14 cellular contexts compared by ENCODE assay signal in the genomic region with DNA sequence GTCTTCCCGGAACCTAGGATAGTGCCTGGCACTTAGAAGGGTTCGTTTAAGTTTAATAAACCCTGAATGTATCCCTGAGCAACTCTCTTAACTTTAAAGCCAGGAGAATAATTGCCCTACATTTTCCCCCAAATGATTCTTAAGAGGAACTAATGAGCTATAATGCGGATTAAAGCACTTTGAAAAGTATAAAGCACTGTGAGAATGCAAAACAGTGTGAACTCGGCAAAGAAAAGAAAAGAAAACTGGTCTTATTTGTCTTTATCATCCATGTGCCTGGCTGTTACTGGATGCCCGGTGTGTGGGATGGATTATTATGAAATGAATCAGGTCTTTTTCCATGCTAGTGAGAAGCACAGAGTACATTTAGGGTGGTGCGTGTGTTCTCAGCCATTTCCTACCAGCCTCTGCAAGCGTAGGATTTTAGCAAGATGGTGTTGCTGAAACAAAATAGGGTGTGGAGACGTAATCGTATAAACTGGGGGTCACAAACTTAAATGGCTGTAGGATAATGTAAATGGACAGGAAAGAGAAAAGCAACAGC. TPM values are rescaled to one million over a fixed set of nuclear protein-coding genes. Genes with fewer than 3 reads are reported as not detected.
DNase-seq lines count a peak whose midpoint lies in the region; ATAC-seq and TF ChIP-seq lines count a peak whose summit lies in the region.
"Had no signal": no experiment of that assay in that cellular context is flagged by ENCODE, and none has a peak within 500 bp of the region (broad histone marks: within the 10 kb centered on the region; RNA-seq: fewer than 3 reads in every experiment).

No MANE protein-coding gene starts in this region.

- no peak for ATAC-seq in HG03520 (IDR thresholded peaks at IDR 0.05; ENCODE audit: unreplicated experiment)
- ATAC-seq: A549 had no signal

- 52 to 65% methylated on average over 8 to 9 of the region's 9 CpGs for WGBS in transverse colon (ENCODE audit: low coverage in 1 of 2), 2 donors
- 91% methylated on average over 8 of the region's 9 CpGs for WGBS in mesenchymal stem cell

- no peak for TF ChIP-seq EP300 in transverse colon (IDR thresholded peaks at IDR 0.05; ENCODE audit: low read depth)

- H3K27ac ChIP-seq in coronary artery = peak overlapping the region; percentile 75 to 85
- H3K27ac ChIP-seq in transverse colon = peak overlapping the region; percentile 62 to 82 (median 72)
- no peak overlapping the region for H3K27ac ChIP-seq in CD4-positive, alpha-beta memory T cell (ENCODE audit: low read depth, low read length)
- H3K27ac ChIP-seq in mesenchymal stem cell (ENCODE audit: low read length, poor library complexity, severe bottlenecking) = no peak overlapping the region
- H3K27ac ChIP-seq: A549 had no signal

- H3K4me2 ChIP-seq in mesenchymal stem cell (ENCODE audit: low read length, poor library complexity, severe bottlenecking) = no peak overlapping the region
- H3K4me2 ChIP-seq: A549 had no signal

- peak; percentile 19 for DNase-seq in NCI-H2227 treated with DMSO at 0.1 percent for 48 hours (lab: John Stamatoyannopoulos, UW)
- no peak for DNase-seq in NCI-H2227 (lab: John Stamatoyannopoulos, UW; ENCODE audit: unreplicated experiment)
- DNase-seq in coronary artery (ENCODE audit: low spot score) = no peak
- peak; percentile 8 for DNase-seq in myocyte (ENCODE audit: low read depth)
- DNase-seq in transverse colon = no peak
- DNase-seq in CD4-positive, alpha-beta memory T cell = no peak
- DNase-seq in mesenchymal stem cell = no peak
- DNase-seq: activated CD8-positive, alpha-beta memory T cell treated with anti-CD3 and anti-CD28 coated beads, Interleukin-2, amount 50 U/mL, for 48 hours; KBM-7; naive B cell had no signal

- no peak overlapping the region for H3K18ac ChIP-seq in mesenchymal stem cell (ENCODE audit: low read depth in 1 of 2, low read length in 2 of 2)

- H3K9me3 Mint-ChIP-seq in CD4-positive, alpha-beta memory T cell = peaks cover 0 to 6% (median 0%) of the 10 kb centered on the region in 8 donors

- TF ChIP-seq CTCF in coronary artery (IDR thresholded peaks at IDR 0.05) = no peak
- TF ChIP-seq CTCF in transverse colon (IDR thresholded peaks at IDR 0.05) = no peak

- H3K36me3 ChIP-seq in transverse colon (no peaks in the 10 kb centered on the region), mesenchymal stem cell (ENCODE audit: control insufficient read depth in 1 of 2, insufficient read depth in 2 of 2, low read depth in 1 of 2, low read length in 2 of 2) (no peaks in the 10 kb centered on the region)
- no peaks in the 10 kb centered on the region for H3K36me3 ChIP-seq in CD4-positive, alpha-beta memory T cell (ENCODE audit: insufficient read depth, low read length)

- H3K4me3 Mint-ChIP-seq in CD4-positive, alpha-beta memory T cell = peak overlapping the region in 1 of 8 donors; percentile 9

- H3K4me1 ChIP-seq in transverse colon = peaks cover 7 to 31% (median 19%) of the 10 kb centered on the region in 4 donors
- no peaks in the 10 kb centered on the region for H3K4me1 ChIP-seq in CD4-positive, alpha-beta memory T cell (ENCODE audit: insufficient read depth, low read length)
- peaks cover 4% of the 10 kb centered on the region for H3K4me1 ChIP-seq in mesenchymal stem cell (ENCODE audit: control insufficient read depth, insufficient read depth, low read depth, low read length)
- H3K4me1 ChIP-seq: A549 had no signal

- no peak overlapping the region for H2BK120ac ChIP-seq in mesenchymal stem cell (ENCODE audit: low read depth, low read length)

- no peak overlapping the region for H3K9ac ChIP-seq in mesenchymal stem cell (ENCODE audit: low read length)

- H3K79me1 ChIP-seq in mesenchymal stem cell (replicated peaks; ENCODE audit: low read length, poor library complexity, severe bottlenecking) = no peaks in the 10 kb centered on the region

- H3K9me3 ChIP-seq in transverse colon (no peaks in the 10 kb centered on the region), mesenchymal stem cell (ENCODE audit: control insufficient read depth, low read length) (peaks cover 4% of the 10 kb centered on the region)
- H3K9me3 ChIP-seq in CD4-positive, alpha-beta memory T cell (ENCODE audit: control insufficient read depth in 1 of 2, low read length in 2 of 2) = no peaks in the 10 kb centered on the region
- H3K9me3 ChIP-seq: A549 had no signal

- H2AFZ ChIP-seq in mesenchymal stem cell (ENCODE audit: low read depth, low read length) = no peak overlapping the region

- H4K8ac ChIP-seq in mesenchymal stem cell (ENCODE audit: low read length) = no peak overlapping the region

- H2BK5ac ChIP-seq in mesenchymal stem cell (ENCODE audit: low read depth, low read length, poor library complexity, severe bottlenecking) = no peak overlapping the region

- peaks cover 29% of the 10 kb centered on the region in 2 donors for H3K27me3 Mint-ChIP-seq in CD4-positive, alpha-beta memory T cell

- TF ChIP-seq POLR2A in transverse colon (IDR thresholded peaks at IDR 0.05) = no peak

- POLR2A ChIA-PET in CD4-positive, alpha-beta memory T cell (lab: Charles Lee; ENCODE audit: partially characterized antibody) = no interaction called here

- CTCF ChIA-PET in CD4-positive, alpha-beta memory T cell (lab: Charles Lee; ENCODE audit: partially characterized antibody) = no interaction called here

- H2BK12ac ChIP-seq in mesenchymal stem cell (ENCODE audit: low read length in 2 of 2) = no peak overlapping the region

- no peak overlapping the region for H3K4ac ChIP-seq in mesenchymal stem cell (ENCODE audit: low read depth in 1 of 2, low read length in 2 of 2)

- H3K36me3 Mint-ChIP-seq in CD4-positive, alpha-beta memory T cell = no peaks in the 10 kb centered on the region

- no peak overlapping the region for H3K27ac Mint-ChIP-seq in CD4-positive, alpha-beta memory T cell

- H2BK15ac ChIP-seq in mesenchymal stem cell (ENCODE audit: low read depth, poor library complexity, severe bottlenecking) = no peak overlapping the region

- peak overlapping the region; percentile 83 for H3K4me3 ChIP-seq in coronary artery
- H3K4me3 ChIP-seq in transverse colon = peak overlapping the region in 3 of 4 donors; percentile 27 to 50 (median 46)
- H3K4me3 ChIP-seq in CD4-positive, alpha-beta memory T cell (ENCODE audit: low read length in 2 of 2) = no peak overlapping the region
- no peak overlapping the region for H3K4me3 ChIP-seq in mesenchymal stem cell (ENCODE audit: insufficient read depth in 1 of 2, low read depth in 1 of 2, low read length in 2 of 2)
- H3K4me3 ChIP-seq: A549 had no signal

- intact Hi-C loops in transverse colon (cut with DNase I; ENCODE audit: low total_unique reads) = no loop called here
- intact Hi-C loops in CD4-positive, alpha-beta memory T cell (cut with micrococcal nuclease) = no loop called here

- H3K23ac ChIP-seq in mesenchymal stem cell (ENCODE audit: low read length in 2 of 2) = no peak overlapping the region

- no peaks in the 10 kb centered on the region for H3K27me3 ChIP-seq in transverse colon
- H3K27me3 ChIP-seq in CD4-positive, alpha-beta memory T cell (ENCODE audit: insufficient read depth, low read length) = no peaks in the 10 kb centered on the region
- H3K27me3 ChIP-seq in mesenchymal stem cell (ENCODE audit: control insufficient read depth in 1 of 2, insufficient read depth in 1 of 2, low read length in 2 of 2) = peaks cover 42 to 49% of the 10 kb centered on the region in 2 experiments

- H4K91ac ChIP-seq in mesenchymal stem cell (ENCODE audit: low read length) = no peak overlapping the region

- in situ Hi-C loops in transverse colon (cut with MboI; ENCODE audit: low pct_ligation_motif_present in 1 of 4, low pct_unique_long_range_greater_than_20kb in 1 of 4, low sequenced_read_pairs in 3 of 4) = no loop called here

- H3K14ac ChIP-seq in mesenchymal stem cell (ENCODE audit: low read length in 2 of 2) = no peak overlapping the region

- H2AK5ac ChIP-seq in mesenchymal stem cell (ENCODE audit: low read length, severe bottlenecking) = no peak overlapping the region

- peaks cover 0 to 10% (median 2%) of the 10 kb centered on the region in 4 donors for H3K4me1 Mint-ChIP-seq in CD4-positive, alpha-beta memory T cell

RNA-seq across cellular contexts. Expression of gene KBTBD12, which starts 1.0 kb away (rescaled TPM):
- 0.05 and 0.64 TPM in 2 replicates for total RNA-seq in myocyte
- polyA plus RNA-seq in myocyte (2012) = 0.03 TPM
- 10 to 100 TPM in 1 of 4 donors, 1 to 10 TPM in 3; 3.3 to 17.5 (median 4.3) TPM for total RNA-seq in transverse colon
- not detected for total RNA-seq in CD4-positive, alpha-beta memory T cell
- under 1 TPM in 1 of 2 donors, not detected in 1; 0.06 TPM for polyA plus RNA-seq in CD4-positive, alpha-beta memory T cell
- not detected for polyA plus RNA-seq in mesenchymal stem cell (2013, experiment 1 of 2)
- polyA plus RNA-seq in mesenchymal stem cell (2013, experiment 2 of 2) = not detected
- total RNA-seq: dermis microvascular lymphatic vessel endothelial cell, SK-MEL-5 had no signal
- polyA plus RNA-seq: A549 had no signal

Comparison
In these comparisons a context has a peak if more than half of its experiments do, and no peak if none do; other contexts are left out.
1. DNase-seq: peak in NCI-H2227 treated with DMSO at 0.1 percent for 48 hours (single experiment) and myocyte (single experiment); none in NCI-H2227 (single experiment), coronary artery (single experiment), transverse colon (single experiment), CD4-positive, alpha-beta memory T cell (0 of 5) and mesenchymal stem cell (single experiment).
2. H3K27ac ChIP-seq: peak in coronary artery (2 of 2) and transverse colon (4 of 4); none in CD4-positive, alpha-beta memory T cell (single experiment) and mesenchymal stem cell (single experiment).
3. H3K4me3 ChIP-seq: peak in coronary artery (single experiment) and transverse colon (3 of 4); none in CD4-positive, alpha-beta memory T cell (0 of 2) and mesenchymal stem cell (0 of 2).